ENCODE assay signal across 30 cellular contexts in the genomic region with DNA sequence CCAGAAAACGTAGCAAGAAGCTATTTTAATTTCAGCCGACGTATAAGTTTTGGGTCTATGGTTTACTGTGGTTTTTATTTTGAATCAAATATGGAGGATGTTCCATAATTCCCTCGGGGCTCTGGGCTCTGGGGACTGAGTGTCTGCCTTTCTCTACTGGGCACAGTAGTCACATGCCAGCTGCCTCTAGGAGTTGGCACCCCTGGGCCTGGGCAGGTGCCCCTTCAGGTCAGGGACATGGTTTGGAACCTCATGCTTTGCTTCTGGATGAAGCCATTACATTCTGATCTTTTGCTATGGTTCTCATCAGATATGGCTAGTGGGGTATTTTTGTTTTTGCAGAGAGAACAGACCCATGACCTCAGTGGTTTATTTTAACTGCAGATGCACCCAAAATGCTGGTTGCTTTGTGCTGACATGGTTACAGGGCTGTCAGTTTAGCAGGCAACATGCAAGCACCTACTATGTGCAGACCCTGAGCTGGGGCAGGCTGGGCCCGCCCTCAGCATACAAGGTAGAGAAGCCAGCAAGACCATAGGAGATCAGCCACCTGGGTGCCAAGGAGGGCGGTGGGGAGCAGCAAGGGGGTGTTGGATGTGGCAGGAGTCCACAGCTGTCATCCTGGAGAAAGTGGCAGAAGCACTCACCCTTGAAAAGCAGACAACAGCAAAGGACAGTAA. TPM values are rescaled to one million over a fixed set of nuclear protein-coding genes. Genes with fewer than 3 reads are reported as not detected.
DNase-seq lines count a peak whose midpoint lies in the region; ATAC-seq, FAIRE-seq and TF ChIP-seq lines count a peak whose summit lies in the region.
"Had no signal": no experiment of that assay in that cellular context is flagged by ENCODE, and none has a peak within 500 bp of the region (broad histone marks: within the 10 kb centered on the region; RNA-seq: fewer than 3 reads in every experiment).

No MANE protein-coding gene starts in this region.

- intact Hi-C loops in K562 (cut with micrococcal nuclease): no loop called here

- H2BK5ac ChIP-seq in mesenchymal stem cell (ENCODE audit: low read depth, low read length, poor library complexity, severe bottlenecking): no peak overlapping the region

- H3K4me1 ChIP-seq in K562 (replicated peaks in 1 of 2; ENCODE audit: control insufficient read depth in 2 of 2, insufficient read depth in 2 of 2, low read length in 2 of 2) (peaks cover 10 to 30% of the 10 kb centered on the region in 2 experiments; a peak in 4 of 5 replicates), mesenchymal stem cell (ENCODE audit: control insufficient read depth, insufficient read depth, low read depth, low read length) (peaks cover 65% of the 10 kb centered on the region)
- H3K4me1 ChIP-seq: HAP-1, prostate gland, uterus had no signal

- H2BK120ac ChIP-seq in mesenchymal stem cell (ENCODE audit: low read depth, low read length): no peak overlapping the region

- no peak overlapping the region for H3K18ac ChIP-seq in mesenchymal stem cell (ENCODE audit: low read depth in 1 of 2, low read length in 2 of 2)

- H3K9ac ChIP-seq in K562 (ENCODE audit: insufficient read depth in 1 of 2, low read depth in 2 of 2, low read length in 2 of 2) (no peak overlapping the region), mesenchymal stem cell (ENCODE audit: low read length) (no peak overlapping the region)
- H3K9ac ChIP-seq: KMS-11 had no signal

- no peak overlapping the region for H3K23ac ChIP-seq in mesenchymal stem cell (ENCODE audit: low read length in 2 of 2)

- ATAC-seq in K562 (no peak), HG03432 (IDR thresholded peaks at IDR 0.05; ENCODE audit: unreplicated experiment) (no peak), HG03521 (IDR thresholded peaks at IDR 0.05; ENCODE audit: unreplicated experiment) (no peak), HG03108 (IDR thresholded peaks at IDR 0.05; ENCODE audit: unreplicated experiment) (no peak)
- ATAC-seq: left cardiac atrium, Panc1 had no signal

- H4K91ac ChIP-seq in mesenchymal stem cell (ENCODE audit: low read length): peak overlapping the region; percentile 29

- H3K4me2 ChIP-seq in K562 (ENCODE audit: insufficient read depth, low read length): no peak overlapping the region
- H3K4me2 ChIP-seq in mesenchymal stem cell (ENCODE audit: low read length, poor library complexity, severe bottlenecking): no peak overlapping the region
- H3K4me2 ChIP-seq: KMS-11 had no signal

- BruUV-seq in K562 (replicated peaks; lab: Mats Ljungman, UMichigan): no TSS peak

- H3K9me3 ChIP-seq in K562 (replicated peaks; ENCODE audit: control insufficient read depth, insufficient read depth, low read depth, low read length) (no peaks in the 10 kb centered on the region), mesenchymal stem cell (ENCODE audit: control insufficient read depth, low read length) (no peaks in the 10 kb centered on the region)
- H3K9me3 ChIP-seq: HAP-1, prostate gland, uterus had no signal

- no peaks in the 10 kb centered on the region for H3K36me3 ChIP-seq in K562 (ENCODE audit: control insufficient read depth, insufficient read depth, low read length)
- no peaks in the 10 kb centered on the region for H3K36me3 ChIP-seq in mesenchymal stem cell (ENCODE audit: control insufficient read depth in 1 of 2, insufficient read depth in 2 of 2, low read depth in 1 of 2, low read length in 2 of 2)
- H3K36me3 ChIP-seq: HAP-1, prostate gland, uterus had no signal

- POLR2A ChIA-PET in K562 (lab: Yijun Ruan, JAX): interaction anchor here (0.6 kb wide), 1 partner anchor 18 kb away, joined by 3 read pairs; no protein-coding TSS in a partner anchor

- H3K79me1 ChIP-seq in mesenchymal stem cell (replicated peaks; ENCODE audit: low read length, poor library complexity, severe bottlenecking): no peaks in the 10 kb centered on the region

- TF ChIP-seq EP300 in K562 (IDR thresholded peaks at IDR 0.05; ENCODE audit: low read length): no peak

- no peak overlapping the region for H2BK15ac ChIP-seq in mesenchymal stem cell (ENCODE audit: low read depth, poor library complexity, severe bottlenecking)

- no peak overlapping the region for H2AK5ac ChIP-seq in mesenchymal stem cell (ENCODE audit: low read length, severe bottlenecking)

- H2AFZ ChIP-seq in K562 (ENCODE audit: low read depth, low read length) (no peak overlapping the region), mesenchymal stem cell (ENCODE audit: low read depth, low read length) (no peak overlapping the region)

- peaks cover 5% of the 10 kb centered on the region for H3K9me1 ChIP-seq in K562 (ENCODE audit: control insufficient read depth, insufficient read depth, low read length)

- in situ Hi-C loops in K562 (cut with MboI): no loop called here

- no peak for FAIRE-seq in K562 (lab: Jason Lieb, UNC)
- FAIRE-seq: frontal cortex, G401.6 had no signal

- H3K14ac ChIP-seq in mesenchymal stem cell (ENCODE audit: low read length in 2 of 2): no peak overlapping the region

- H3K4ac ChIP-seq in mesenchymal stem cell (ENCODE audit: low read depth in 1 of 2, low read length in 2 of 2): no peak overlapping the region

- DNase-seq in NCI-H2171 treated with DMSO at 0.1 percent for 48 hours (lab: John Stamatoyannopoulos, UW) (peak; percentile 29), NCI-H2171 (lab: John Stamatoyannopoulos, UW) (no peak), K562 (ENCODE audit: extremely low read depth in 1 of 4, low spot score in 3 of 4) (no peak), mesenchymal stem cell (no peak)
- DNase-seq: 8988T; activated CD4-positive, alpha-beta T cell treated with anti-CD3 and anti-CD28 coated beads, Interleukin-2, amount 50 U/mL, for 1 hour; activated naive CD4-positive, alpha-beta T cell treated with anti-CD3 and anti-CD28 coated beads for 36 hours; amniotic stem cell; CD8-positive, alpha-beta memory T cell; left cardiac atrium; NCI-H1436; NK-92 treated with Interleukin-12 subunit alpha and Interleukin-12 subunit beta, amount 100 ng/mL, for 24 hours; SHP77; stimulated activated CD4-positive, alpha-beta T cell treated with anti-CD3 and anti-CD28 coated beads, Interleukin-15, amount 100 ng/mL, for 24 hours; stimulated activated naive CD4-positive, alpha-beta T cell treated with Interleukin-2 at 50 U/mL for 16 hours; SW 1271; T-helper 9 cell; uterus had no signal

- TF ChIP-seq CTCF in K562 (IDR thresholded peaks at IDR 0.05 in 2 of 3, conservative IDR thresholded peaks at IDR 0.05 in 1 of 3; ENCODE audit: insufficient read depth in 2 of 3, low read depth in 1 of 3, low read length in 3 of 3): no peak

- H3K27ac ChIP-seq in K562 (ENCODE audit: extremely low read depth, low read depth, low read length) (no peak overlapping the region), mesenchymal stem cell (ENCODE audit: low read length, poor library complexity, severe bottlenecking) (no peak overlapping the region), temporal lobe (ENCODE audit: low read depth, low read length) (peak overlapping the region; percentile 82)
- H3K27ac ChIP-seq: coronary artery, KMS-11, prostate gland, uterus, VCaP had no signal

- peak overlapping the region; percentile 32 for H4K8ac ChIP-seq in mesenchymal stem cell (ENCODE audit: low read length)

- no peak for TF ChIP-seq POLR2A in K562 (conservative IDR thresholded peaks at IDR 0.05)

- H3K79me2 ChIP-seq in K562 (ENCODE audit: control insufficient read depth, insufficient read depth, low read length): no peaks in the 10 kb centered on the region; the same call in 2 of the 3 replicates

- H3K27me3 ChIP-seq in K562 (ENCODE audit: control insufficient read depth in 2 of 2, insufficient read depth in 2 of 2, low read length in 2 of 2) (no peaks in the 10 kb centered on the region), mesenchymal stem cell (ENCODE audit: control insufficient read depth in 1 of 2, insufficient read depth in 1 of 2, low read length in 2 of 2) (no peaks in the 10 kb centered on the region)
- H3K27me3 ChIP-seq: uterus had no signal

- 50% methylated on average over 6 of the region's 6 CpGs for WGBS in K562 (ENCODE audit: insufficient coverage, low coverage, missing lambda C conversion rate)
- WGBS in mesenchymal stem cell: 94% methylated on average over 6 of the region's 6 CpGs

- TF ChIP-seq RAD21 in K562 (CRISPR knock-in tag; conservative IDR thresholded peaks at IDR 0.05 in 1 of 2, IDR thresholded peaks at IDR 0.05 in 1 of 2): no peak

- H3K4me3 ChIP-seq in K562: no peak overlapping the region
- no peak overlapping the region for H3K4me3 ChIP-seq in mesenchymal stem cell (ENCODE audit: insufficient read depth in 1 of 2, low read depth in 1 of 2, low read length in 2 of 2)
- H3K4me3 ChIP-seq: coronary artery, HAP-1, prostate gland, uterus had no signal

- no peak overlapping the region for H2BK12ac ChIP-seq in mesenchymal stem cell (ENCODE audit: low read length in 2 of 2)

- CTCF ChIA-PET in K562 (lab: Yijun Ruan, JAX; ENCODE audit: low intra/inter-chr PET ratio): no interaction called here

- H4K20me1 ChIP-seq in K562 (replicated peaks; ENCODE audit: control insufficient read depth, insufficient read depth, low read length): 0 out of 2 replicates have a peak, but pooled peaks cover 5% of the 10 kb centered on the region

TF ChIP-seq in K562, 482 proteins besides CTCF, POLR2A, EP300 and RAD21 (continues in another document):
- TF ChIP-seq MXI1 (IDR thresholded peaks at IDR 0.05; ENCODE audit: low read depth, low read length) (no peak), ZFX (CRISPR knock-in tag; IDR thresholded peaks at IDR 0.05) (0 out of 2 replicates have a peak, but pooled peaks have one; percentile 18)

RNA-seq across cellular contexts. Expression of a gene that starts 54.5 kb away (rescaled TPM):
- total RNA-seq in K562 (2011; cell fraction: chromatin; rRNA removed; ENCODE audit: low replicate concordance): 0.09 TPM in 2 replicates
- total RNA-seq in K562 (2011; cell fraction: nucleolus; rRNA removed): under 0.01 TPM in 1 of 2 replicates, not detected in the other
- not detected in 2 replicates for total RNA-seq in K562 (2011; cell fraction: nucleoplasm; rRNA removed)
- total RNA-seq in K562 (2014; rRNA removed) (0.09 TPM in 1 of 2 replicates, not detected in the other), K562 (2014; rRNA removed; fragmentation: Illumina TruSeq; extraction: Trizol) (not detected in 2 replicates), K562 (2015; rRNA removed; fragmentation: Illumina TruSeq; extraction: Trizol) (not detected in 2 replicates), K562 (2021) (0.04 and 0.07 TPM in 2 replicates), temporal lobe (31.2 TPM)
- polyA plus RNA-seq in K562 (2011; rRNA removed) (0.04 and 0.11 TPM in 2 replicates), K562 (2014; fragmentation: Illumina TruSeq; extraction: Trizol) (0.01 TPM in 1 of 2 replicates, not detected in the other), K562 (2014; fragmentation: Nextera tagmentation; extraction: Ambion mirVana) (not detected), K562 (2014; rRNA removed) (0.01 TPM in 1 of 2 replicates, not detected in the other)
- 0.09 TPM in 1 of 2 replicates, not detected in the other for polyA plus RNA-seq in K562 (2011; cell fraction: cytosol; rRNA removed)
- polyA plus RNA-seq in K562 (2011; cell fraction: nucleus; rRNA removed): 0.18 and 0.29 TPM in 2 replicates
- 0.01 and 0.06 TPM in 2 replicates for polyA plus RNA-seq in K562 (2012)
- 0.03 TPM in 1 of 2 replicates, not detected in the other for polyA minus RNA-seq in K562 (2011; rRNA and poly(A)+ RNA removed)
- not detected in 2 replicates for polyA minus RNA-seq in K562 (2011; cell fraction: cytosol; rRNA and poly(A)+ RNA removed)
- polyA minus RNA-seq in K562 (2011; cell fraction: nucleus; rRNA and poly(A)+ RNA removed): 0.11 TPM in 1 of 2 replicates, not detected in the other
- polyA plus RNA-seq in mesenchymal stem cell (2013, experiment 1 of 2): 0.07 TPM
- polyA plus RNA-seq in mesenchymal stem cell (2013, experiment 2 of 2): 0.08 TPM
- total RNA-seq: activated naive CD4-positive, alpha-beta T cell treated with anti-CD3 and anti-CD28 coated beads for 36 hours; CD8-positive, alpha-beta memory T cell had no signal

Comparison
In these comparisons a context has a peak if more than half of its experiments do, and no peak if none do; other contexts are left out.
1. RNA of a gene that starts 54.5 kb away (total RNA-seq): 31.2 TPM in temporal lobe (single experiment); under 0.01 to 0.09 TPM in K562; every median in the first group is over 10 times any median in the second.